15 cellular contexts compared by ENCODE assay signal in genomic region chr19:44799627-44800257, GRCh38. TPM values are rescaled to one million over a fixed set of nuclear protein-coding genes. Genes with fewer than 3 reads are reported as not detected.
DNase-seq lines count a peak whose midpoint lies in the region; ATAC-seq and TF ChIP-seq lines count a peak whose summit lies in the region.
"Had no signal": no experiment of that assay in that cellular context is flagged by ENCODE, and none has a peak within 500 bp of the region (broad histone marks: within the 10 kb centered on the region; RNA-seq: fewer than 3 reads in every experiment).

No MANE protein-coding gene starts in this region.

- no peaks in the 10 kb centered on the region for H3K9me3 Mint-ChIP-seq in activated naive CD8-positive, alpha-beta T cell treated with anti-CD3 and anti-CD28 coated beads, Interleukin-2, amount 10 ng/mL, durations not matched to agents 7 days and 5 days
- H3K9me3 Mint-ChIP-seq in activated naive CD8-positive, alpha-beta T cell treated with anti-CD3 and anti-CD28 coated beads, Interleukin-2, amount 50 U/mL, for 24 hours: no peaks in the 10 kb centered on the region
- no peaks in the 10 kb centered on the region for H3K9me3 Mint-ChIP-seq in progenitor cell of endocrine pancreas (ENCODE audit: low read depth)
- H3K9me3 Mint-ChIP-seq: activated T-helper 1 cell treated with anti-CD3 and anti-CD28 coated beads, Interleukin-12 subunit alpha, Interleukin-12 subunit beta, Interleukin-2, Interleukin-4 antibody, amounts not matched to agents 30 ng/mL and 10 ng/mL and 1 ng/mL, durations not matched to agents 14 hours and 24 hours and 36 hours had no signal

- H3K4me3 ChIP-seq in NT2/D1 (ENCODE audit: insufficient read length, low read depth) (no peak overlapping the region), iPS-20b (ENCODE audit: low read length) (no peak overlapping the region)
- H3K4me3 ChIP-seq: SK-N-MC, spleen, vagina had no signal

- H3K4me1 ChIP-seq in NT2/D1 (ENCODE audit: insufficient read depth, insufficient read length): no peaks in the 10 kb centered on the region
- no peaks in the 10 kb centered on the region for H3K4me1 ChIP-seq in iPS-20b (ENCODE audit: insufficient read depth, low read length)

- ATAC-seq in activated naive CD8-positive, alpha-beta T cell treated with anti-CD3 and anti-CD28 coated beads, Interleukin-2, amount 10 ng/mL, durations not matched to agents 7 days and 5 days (ENCODE audit: low read depth): no peak
- no peak for ATAC-seq in activated naive CD8-positive, alpha-beta T cell treated with anti-CD3 and anti-CD28 coated beads, Interleukin-2, amount 50 U/mL, for 24 hours
- ATAC-seq in GM18909 (IDR thresholded peaks at IDR 0.05; ENCODE audit: poor library complexity, unreplicated experiment): no peak

- H3K9ac ChIP-seq in NT2/D1 (ENCODE audit: insufficient read length, low read depth): peak overlapping the region; percentile 50
- H3K9ac ChIP-seq in iPS-20b (ENCODE audit: low read depth, low read length): peak overlapping the region; percentile 46; the same call in 1 of the 2 replicates

- H3K36me3 ChIP-seq in NT2/D1 (ENCODE audit: insufficient read depth, insufficient read length, low read length) (no peaks in the 10 kb centered on the region), iPS-20b (ENCODE audit: insufficient read depth, low read depth, low read length) (peaks cover 15% of the 10 kb centered on the region; the same call in 1 of the 2 replicates)
- H3K36me3 ChIP-seq: brain microvascular endothelial cell, spleen, vagina had no signal

- H3K4me3 Mint-ChIP-seq in activated naive CD8-positive, alpha-beta T cell treated with anti-CD3 and anti-CD28 coated beads, Interleukin-2, amount 10 ng/mL, durations not matched to agents 7 days and 5 days: peak overlapping the region; percentile 37
- no peak overlapping the region for H3K4me3 Mint-ChIP-seq in activated naive CD8-positive, alpha-beta T cell treated with anti-CD3 and anti-CD28 coated beads, Interleukin-2, amount 50 U/mL, for 24 hours
- H3K4me3 Mint-ChIP-seq in progenitor cell of endocrine pancreas (ENCODE audit: low read depth): no peak overlapping the region
- H3K4me3 Mint-ChIP-seq: activated T-helper 1 cell treated with anti-CD3 and anti-CD28 coated beads, Interleukin-12 subunit alpha, Interleukin-12 subunit beta, Interleukin-2, Interleukin-4 antibody, amounts not matched to agents 30 ng/mL and 10 ng/mL and 1 ng/mL, durations not matched to agents 14 hours and 24 hours and 36 hours; CD4-positive, CD25-positive, alpha-beta regulatory T cell had no signal

- H3K27ac ChIP-seq in iPS-20b (ENCODE audit: low read length): peak overlapping the region; percentile 27
- H3K27ac ChIP-seq: brain microvascular endothelial cell, SK-N-MC, vagina had no signal

- peaks cover 8% of the 10 kb centered on the region for H3K27me3 ChIP-seq in NT2/D1 (ENCODE audit: insufficient read depth, insufficient read length)
- peaks cover 26% of the 10 kb centered on the region for H3K27me3 ChIP-seq in iPS-20b (ENCODE audit: insufficient read depth, low read length)
- H3K27me3 ChIP-seq: brain microvascular endothelial cell, spleen, vagina had no signal

- POLR2A ChIA-PET in activated naive CD8-positive, alpha-beta T cell treated with anti-CD3 and anti-CD28 coated beads, Interleukin-2, amount 10 ng/mL, durations not matched to agents 7 days and 5 days (lab: Charles Lee): no interaction called here

- no peak for TF ChIP-seq CTCF in progenitor cell of endocrine pancreas (IDR thresholded peaks at IDR 0.05; ENCODE audit: unreplicated experiment)

- no peak for DNase-seq in activated naive CD8-positive, alpha-beta T cell treated with anti-CD3 and anti-CD28 coated beads, Interleukin-2, amount 10 ng/mL, durations not matched to agents 7 days and 5 days
- no peak for DNase-seq in activated naive CD8-positive, alpha-beta T cell treated with anti-CD3 and anti-CD28 coated beads, Interleukin-2, amount 50 U/mL, for 24 hours
- DNase-seq in NT2/D1 (ENCODE audit: low read depth, low spot score) (no peak), progenitor cell of endocrine pancreas (ENCODE audit: low spot score, unreplicated experiment) (no peak), AG20443 (ENCODE audit: low spot score) (no peak), NCI-H510A (lab: John Stamatoyannopoulos, UW) (no peak)

- no peaks in the 10 kb centered on the region for H3K36me3 Mint-ChIP-seq in activated naive CD8-positive, alpha-beta T cell treated with anti-CD3 and anti-CD28 coated beads, Interleukin-2, amount 10 ng/mL, durations not matched to agents 7 days and 5 days
- H3K36me3 Mint-ChIP-seq in activated naive CD8-positive, alpha-beta T cell treated with anti-CD3 and anti-CD28 coated beads, Interleukin-2, amount 50 U/mL, for 24 hours (ENCODE audit: low read depth): no peaks in the 10 kb centered on the region
- H3K36me3 Mint-ChIP-seq in progenitor cell of endocrine pancreas (ENCODE audit: insufficient read depth): peaks cover 7% of the 10 kb centered on the region
- H3K36me3 Mint-ChIP-seq: CD4-positive, CD25-positive, alpha-beta regulatory T cell had no signal

- peaks cover 5% of the 10 kb centered on the region for H3K27me3 Mint-ChIP-seq in activated naive CD8-positive, alpha-beta T cell treated with anti-CD3 and anti-CD28 coated beads, Interleukin-2, amount 10 ng/mL, durations not matched to agents 7 days and 5 days
- no peaks in the 10 kb centered on the region for H3K27me3 Mint-ChIP-seq in activated naive CD8-positive, alpha-beta T cell treated with anti-CD3 and anti-CD28 coated beads, Interleukin-2, amount 50 U/mL, for 24 hours
- no peaks in the 10 kb centered on the region for H3K27me3 Mint-ChIP-seq in progenitor cell of endocrine pancreas

- H3K27ac Mint-ChIP-seq in activated naive CD8-positive, alpha-beta T cell treated with anti-CD3 and anti-CD28 coated beads, Interleukin-2, amount 10 ng/mL, durations not matched to agents 7 days and 5 days: no peak overlapping the region
- H3K27ac Mint-ChIP-seq in activated naive CD8-positive, alpha-beta T cell treated with anti-CD3 and anti-CD28 coated beads, Interleukin-2, amount 50 U/mL, for 24 hours: no peak overlapping the region
- peak overlapping the region; percentile 64 for H3K27ac Mint-ChIP-seq in progenitor cell of endocrine pancreas
- H3K27ac Mint-ChIP-seq: activated T-helper 1 cell treated with anti-CD3 and anti-CD28 coated beads, Interleukin-12 subunit alpha, Interleukin-12 subunit beta, Interleukin-2, Interleukin-4 antibody, amounts not matched to agents 30 ng/mL and 10 ng/mL and 1 ng/mL, durations not matched to agents 14 hours and 24 hours and 36 hours; CD4-positive, CD25-positive, alpha-beta regulatory T cell had no signal

- H3K9me3 ChIP-seq in NT2/D1 (ENCODE audit: insufficient read depth, low read length): no peaks in the 10 kb centered on the region
- H3K9me3 ChIP-seq in iPS-20b (ENCODE audit: insufficient read depth, low read depth, low read length): no peaks in the 10 kb centered on the region
- H3K9me3 ChIP-seq: vagina had no signal

- peaks cover 18% of the 10 kb centered on the region for H3K4me1 Mint-ChIP-seq in activated naive CD8-positive, alpha-beta T cell treated with anti-CD3 and anti-CD28 coated beads, Interleukin-2, amount 10 ng/mL, durations not matched to agents 7 days and 5 days
- H3K4me1 Mint-ChIP-seq in activated naive CD8-positive, alpha-beta T cell treated with anti-CD3 and anti-CD28 coated beads, Interleukin-2, amount 50 U/mL, for 24 hours: peaks cover 14% of the 10 kb centered on the region
- H3K4me1 Mint-ChIP-seq in progenitor cell of endocrine pancreas (ENCODE audit: low read depth): peaks cover 16% of the 10 kb centered on the region

RNA-seq across cellular contexts. Expression of gene BCAM, which starts 9.2 kb away (rescaled TPM):
- not detected for total RNA-seq in activated naive CD8-positive, alpha-beta T cell treated with anti-CD3 and anti-CD28 coated beads, Interleukin-2, amount 10 ng/mL, durations not matched to agents 7 days and 5 days
- total RNA-seq in progenitor cell of endocrine pancreas: 197 and 211 TPM in 2 replicates
- total RNA-seq: activated T-helper 1 cell treated with anti-CD3 and anti-CD28 coated beads, Interleukin-12 subunit alpha, Interleukin-12 subunit beta, Interleukin-2, Interleukin-4 antibody, amounts not matched to agents 30 ng/mL and 10 ng/mL and 1 ng/mL, durations not matched to agents 14 hours and 24 hours and 36 hours; CD4-positive, CD25-positive, alpha-beta regulatory T cell had no signal

RNA-seq across cellular contexts. Expression of gene CBLC, which starts 22.1 kb away (rescaled TPM):
- total RNA-seq in activated naive CD8-positive, alpha-beta T cell treated with anti-CD3 and anti-CD28 coated beads, Interleukin-2, amount 10 ng/mL, durations not matched to agents 7 days and 5 days: not detected
- 15.4 and 16.2 TPM in 2 replicates for total RNA-seq in progenitor cell of endocrine pancreas
- total RNA-seq: activated T-helper 1 cell treated with anti-CD3 and anti-CD28 coated beads, Interleukin-12 subunit alpha, Interleukin-12 subunit beta, Interleukin-2, Interleukin-4 antibody, amounts not matched to agents 30 ng/mL and 10 ng/mL and 1 ng/mL, durations not matched to agents 14 hours and 24 hours and 36 hours; CD4-positive, CD25-positive, alpha-beta regulatory T cell; spleen; subcutaneous adipose tissue had no signal

RNA-seq across cellular contexts. Expression of gene NECTIN2, which starts 46.4 kb away (rescaled TPM):
- 1 to 10 TPM; 1.9 to 2.4 TPM for total RNA-seq in activated naive CD8-positive, alpha-beta T cell treated with anti-CD3 and anti-CD28 coated beads, Interleukin-2, amount 10 ng/mL, durations not matched to agents 7 days and 5 days
- total RNA-seq in progenitor cell of endocrine pancreas: 201 and 203 TPM in 2 replicates

RNA-seq across cellular contexts. Expression of gene BCL3, which starts 51.2 kb away (rescaled TPM):
- total RNA-seq in activated naive CD8-positive, alpha-beta T cell treated with anti-CD3 and anti-CD28 coated beads, Interleukin-2, amount 10 ng/mL, durations not matched to agents 7 days and 5 days: 10 to 100 TPM; 25.0 to 28.8 TPM
- 2.9 and 3.8 TPM in 2 replicates for total RNA-seq in progenitor cell of endocrine pancreas

Comparison
In these comparisons a context has a peak if more than half of its experiments do, and no peak if none do; other contexts are left out.
1. RNA of gene BCAM, which starts 9.2 kb away (total RNA-seq): 197 to 211 TPM in progenitor cell of endocrine pancreas; not detected in activated naive CD8-positive, alpha-beta T cell treated with anti-CD3 and anti-CD28 coated beads, Interleukin-2, amount 10 ng/mL, durations not matched to agents 7 days and 5 days; every median in the first group is over 100 times any median in the second.
2. RNA of gene CBLC, which starts 22.1 kb away (total RNA-seq): 15.4 to 16.2 TPM in progenitor cell of endocrine pancreas; not detected in activated naive CD8-positive, alpha-beta T cell treated with anti-CD3 and anti-CD28 coated beads, Interleukin-2, amount 10 ng/mL, durations not matched to agents 7 days and 5 days; every median in the first group is over 10 times any median in the second.
3. RNA of gene NECTIN2, which starts 46.4 kb away (total RNA-seq): 201 to 203 TPM in progenitor cell of endocrine pancreas; 1.9 to 2.4 TPM in activated naive CD8-positive, alpha-beta T cell treated with anti-CD3 and anti-CD28 coated beads, Interleukin-2, amount 10 ng/mL, durations not matched to agents 7 days and 5 days; every median in the first group is over 10 times any median in the second.